Comparison of ENCODE assay signal across 8 cellular contexts in genomic region chr5:142922223-142922952, GRCh38.
DNase-seq lines count a peak whose midpoint lies in the region; ATAC-seq and TF ChIP-seq lines count a peak whose summit lies in the region.

No MANE protein-coding gene starts in this region.

- H3K9ac ChIP-seq in OCI-LY1 (ENCODE audit: low read length): no peak overlapping the region

- H3F3A ChIP-seq in OCI-LY1 (ENCODE audit: insufficient read depth, low read length): no peaks in the 10 kb centered on the region

- CTCF ChIA-PET in activated CD4-positive, alpha-beta memory T cell treated with anti-CD3 and anti-CD28 coated beads, Interleukin-2, amount 10 ng/mL, durations not matched to agents 7 days and 5 days (lab: Charles Lee): interaction anchor here (1.1 to 3.5 kb wide), 8 partner anchors 10 to 903 kb away, joined by 3 to 13 read pairs (median 4); no protein-coding TSS in a partner anchor

- H3K4me3 Mint-ChIP-seq in endothelial cell (ENCODE audit: unreplicated experiment) (no peak overlapping the region), nephron (no peak overlapping the region)
- no peak overlapping the region for H3K4me3 Mint-ChIP-seq in activated CD4-positive, alpha-beta memory T cell treated with anti-CD3 and anti-CD28 coated beads, Interleukin-2, amount 10 ng/mL, durations not matched to agents 7 days and 5 days

- H3K27me3 Mint-ChIP-seq in endothelial cell (ENCODE audit: unreplicated experiment): peaks cover 4% of the 10 kb centered on the region
- H3K27me3 Mint-ChIP-seq in nephron (ENCODE audit: low read depth): no peaks in the 10 kb centered on the region
- H3K27me3 Mint-ChIP-seq in activated CD4-positive, alpha-beta memory T cell treated with anti-CD3 and anti-CD28 coated beads, Interleukin-2, amount 10 ng/mL, durations not matched to agents 7 days and 5 days: no peaks in the 10 kb centered on the region

- H3K27ac Mint-ChIP-seq in endothelial cell (ENCODE audit: unreplicated experiment): peak overlapping the region; percentile 58
- H3K27ac Mint-ChIP-seq in nephron: peak overlapping the region; percentile 18 to 73 (median 23)
- no peak overlapping the region for H3K27ac Mint-ChIP-seq in activated CD4-positive, alpha-beta memory T cell treated with anti-CD3 and anti-CD28 coated beads, Interleukin-2, amount 10 ng/mL, durations not matched to agents 7 days and 5 days

- 64% methylated on average over 1 of the region's 1 CpG for WGBS in suprapubic skin

- peak; percentile 57 for TF ChIP-seq CTCF in AG10803 (conservative IDR thresholded peaks at IDR 0.05; ENCODE audit: low read length)
- TF ChIP-seq CTCF in OCI-LY1 (IDR thresholded peaks at IDR 0.05; ENCODE audit: low read length): peak; percentile 54
- TF ChIP-seq CTCF in endothelial cell (IDR thresholded peaks at IDR 0.05; ENCODE audit: unreplicated experiment): no peak
- TF ChIP-seq CTCF in nephron (IDR thresholded peaks at IDR 0.05; ENCODE audit: unreplicated experiment in 3 of 3): peak; percentile 53 to 60 (median 53)
- peak in 1 of 2 donors; percentile 37 for TF ChIP-seq CTCF in suprapubic skin (IDR thresholded peaks at IDR 0.05)

- H3K9me3 Mint-ChIP-seq in endothelial cell (ENCODE audit: unreplicated experiment) (no peaks in the 10 kb centered on the region), nephron (no peaks in the 10 kb centered on the region)
- no peaks in the 10 kb centered on the region for H3K9me3 Mint-ChIP-seq in activated CD4-positive, alpha-beta memory T cell treated with anti-CD3 and anti-CD28 coated beads, Interleukin-2, amount 10 ng/mL, durations not matched to agents 7 days and 5 days

- H3K79me2 ChIP-seq in OCI-LY1 (ENCODE audit: insufficient read depth, low read length): no peaks in the 10 kb centered on the region

- no peaks in the 10 kb centered on the region for H3K4me1 ChIP-seq in OCI-LY1 (ENCODE audit: insufficient read depth, low read length, severe bottlenecking)
- peaks cover 21% of the 10 kb centered on the region for H3K4me1 ChIP-seq in suprapubic skin

- peak; percentile 73 for ATAC-seq in GM18498 (IDR thresholded peaks at IDR 0.05; ENCODE audit: unreplicated experiment)
- peak; percentile 80 for ATAC-seq in HG03354 (IDR thresholded peaks at IDR 0.05; ENCODE audit: poor library complexity, severe bottlenecking, unreplicated experiment)

- no peak for TF ChIP-seq EP300 in suprapubic skin (IDR thresholded peaks at IDR 0.05)

- H3K36me3 ChIP-seq in OCI-LY1 (ENCODE audit: insufficient read depth, low read length) (no peaks in the 10 kb centered on the region), suprapubic skin (no peaks in the 10 kb centered on the region)

- H3K4me3 ChIP-seq in AG10803 (ENCODE audit: low read length) (no peak overlapping the region), OCI-LY1 (ENCODE audit: low read depth, low read length, poor library complexity, severe bottlenecking) (no peak overlapping the region), suprapubic skin (no peak overlapping the region)

- H3K4me1 Mint-ChIP-seq in endothelial cell (ENCODE audit: unreplicated experiment): peaks cover 41% of the 10 kb centered on the region
- H3K4me1 Mint-ChIP-seq in nephron: peaks cover 20% of the 10 kb centered on the region
- H3K4me1 Mint-ChIP-seq in activated CD4-positive, alpha-beta memory T cell treated with anti-CD3 and anti-CD28 coated beads, Interleukin-2, amount 10 ng/mL, durations not matched to agents 7 days and 5 days: peaks cover 36% of the 10 kb centered on the region

- H3K36me3 Mint-ChIP-seq in endothelial cell (ENCODE audit: low read depth, unreplicated experiment) (peaks cover 10% of the 10 kb centered on the region), nephron (ENCODE audit: low read depth) (no peaks in the 10 kb centered on the region)
- no peaks in the 10 kb centered on the region for H3K36me3 Mint-ChIP-seq in activated CD4-positive, alpha-beta memory T cell treated with anti-CD3 and anti-CD28 coated beads, Interleukin-2, amount 10 ng/mL, durations not matched to agents 7 days and 5 days (ENCODE audit: low read depth)

- H4K20me1 ChIP-seq in OCI-LY1 (ENCODE audit: insufficient read depth, low read length): no peaks in the 10 kb centered on the region

- no peak overlapping the region for H2AFZ ChIP-seq in OCI-LY1 (ENCODE audit: low read length)

- no peak for TF ChIP-seq POLR2A in suprapubic skin (IDR thresholded peaks at IDR 0.05)

- H3K27me3 ChIP-seq in OCI-LY1 (ENCODE audit: insufficient read depth, low read length) (no peaks in the 10 kb centered on the region), suprapubic skin (no peaks in the 10 kb centered on the region)

- POLR2A ChIA-PET in activated CD4-positive, alpha-beta memory T cell treated with anti-CD3 and anti-CD28 coated beads, Interleukin-2, amount 10 ng/mL, durations not matched to agents 7 days and 5 days (lab: Charles Lee): interaction anchor here (1.7 kb wide), 1 partner anchor 80 kb away, joined by 4 read pairs; no protein-coding TSS in a partner anchor

- no peaks in the 10 kb centered on the region for H3K9me3 ChIP-seq in OCI-LY1 (ENCODE audit: low read length)
- no peaks in the 10 kb centered on the region for H3K9me3 ChIP-seq in suprapubic skin

- H3K4me2 ChIP-seq in OCI-LY1 (ENCODE audit: low read length): no peak overlapping the region

- no peaks in the 10 kb centered on the region for H3K9me2 ChIP-seq in OCI-LY1 (ENCODE audit: low read depth, low read length)

- DNase-seq in AG10803 (ENCODE audit: low read depth) (peak; percentile 56), endothelial cell (ENCODE audit: low spot score) (no peak), suprapubic skin (ENCODE audit: low spot score in 2 of 2) (no peak)
- DNase-seq in activated CD4-positive, alpha-beta memory T cell treated with anti-CD3 and anti-CD28 coated beads, Interleukin-2, amount 10 ng/mL, durations not matched to agents 7 days and 5 days: no peak

- no peak overlapping the region for H3K27ac ChIP-seq in OCI-LY1 (ENCODE audit: low read depth, low read length, poor library complexity, severe bottlenecking)
- H3K27ac ChIP-seq in suprapubic skin: no peak overlapping the region
